Comparison of ENCODE assay signal across 23 cellular contexts in genomic region chr10:103618027-103618385, GRCh38.
A peak's percentile ranks its signal among the peaks of the same experiment; 100 is the strongest.
DNase-seq lines count a peak whose midpoint lies in the region; ATAC-seq, FAIRE-seq and TF ChIP-seq lines count a peak whose summit lies in the region.
"Had no signal": no experiment of that assay in that cellular context is flagged by ENCODE, and none has a peak within 500 bp of the region (broad histone marks: within the 10 kb centered on the region; RNA-seq: fewer than 3 reads in every experiment).

No MANE protein-coding gene starts in this region.

- CTCF ChIA-PET in HepG2 (lab: Yijun Ruan, JAX; ENCODE audit: low intra/inter-chr PET ratio, low total read pairs), result no interaction called here

- intact Hi-C loops in HepG2 (cut with micrococcal nuclease; ENCODE audit: unreplicated experiment), result no loop called here
- intact Hi-C loops in esophagus muscularis mucosa (cut with DNase I), result no loop called here
- intact Hi-C loops in uterus (cut with DNase I; ENCODE audit: low total_unique reads), result no loop called here

- H3K4me1 ChIP-seq in liver (ENCODE audit: control insufficient read depth in 4 of 4, insufficient read depth in 4 of 4, low read length in 3 of 4) (peaks cover 20 to 55% (median 47%) of the 10 kb centered on the region in 4 donors), HepG2 (ENCODE audit: insufficient read depth, low read length) (no peaks in the 10 kb centered on the region), esophagus muscularis mucosa (peaks cover 82 to 89% (median 86%) of the 10 kb centered on the region in 4 donors), skeletal muscle tissue (ENCODE audit: control insufficient read depth in 3 of 3, insufficient read depth in 3 of 3, low read length in 3 of 3) (peaks cover 93 to 99% (median 97%) of the 10 kb centered on the region in 3 donors), uterus (peaks cover 15 to 30% of the 10 kb centered on the region in 2 donors)

- TF ChIP-seq CTCF in liver (IDR thresholded peaks at IDR 0.05; ENCODE audit: low read depth, low read length, missing input control) (no peak), HepG2 (CRISPR knock-in tag; IDR thresholded peaks at IDR 0.05) (no peak), esophagus muscularis mucosa (IDR thresholded peaks at IDR 0.05) (no peak), uterus (IDR thresholded peaks at IDR 0.05) (no peak)

- no peak overlapping the region for H2AFZ ChIP-seq in HepG2 (ENCODE audit: low read length)
- H2AFZ ChIP-seq: GM23338 had no signal

- no peak overlapping the region for H3K4me2 ChIP-seq in HepG2 (ENCODE audit: low read depth, low read length)
- H3K4me2 ChIP-seq: GM23338 had no signal

- TF ChIP-seq EP300 in HepG2 (IDR thresholded peaks at IDR 0.05; ENCODE audit: low read depth in 2 of 2, low read length in 2 of 2), result no peak
- TF ChIP-seq EP300 in HepG2 (CRISPR knock-in tag; IDR thresholded peaks at IDR 0.05; ENCODE audit: borderline replicate concordance), result no peak
- no peak for TF ChIP-seq EP300 in esophagus muscularis mucosa (IDR thresholded peaks at IDR 0.05)

- in situ Hi-C loops in HepG2 (cut with HindIII; ENCODE audit: extremely low pct_ligation_motif_present, low pct_unique_long_range_greater_than_20kb), result no loop called here

- ATAC-seq in HepG2, result no peak
- ATAC-seq in HG03159 (IDR thresholded peaks at IDR 0.05; ENCODE audit: unreplicated experiment), result no peak
- ATAC-seq: activated CD4-positive, alpha-beta T cell treated with anti-CD3 and anti-CD28 coated beads for 36 hours; activated T-cell treated with anti-CD3 and anti-CD28 coated beads, Interleukin-2, amount 50 U/mL, for 72 hours; gastrocnemius medialis; GM23338 had no signal

- H3K36me3 ChIP-seq in liver (ENCODE audit: control insufficient read depth in 4 of 4, insufficient read depth in 3 of 4, low read depth in 1 of 4, low read length in 3 of 4) (peaks cover 0 to 30% (median 15%) of the 10 kb centered on the region in 4 donors), HepG2 (replicated peaks in 1 of 2; ENCODE audit: control insufficient read depth in 1 of 2, insufficient read depth in 2 of 2, low read length in 2 of 2) (peaks cover 44 to 85% of the 10 kb centered on the region in 2 experiments), esophagus muscularis mucosa (peaks cover 7 to 80% (median 69%) of the 10 kb centered on the region in 4 donors), skeletal muscle tissue (ENCODE audit: control insufficient read depth in 3 of 3, insufficient read depth in 3 of 3, low read length in 3 of 3) (peaks cover 18 to 24% (median 22%) of the 10 kb centered on the region in 3 donors), uterus (no peaks in the 10 kb centered on the region)
- H3K36me3 ChIP-seq: gastrocnemius medialis had no signal

- no peak for FAIRE-seq in HepG2 (lab: Jason Lieb, UNC)

- H3K27ac ChIP-seq in liver (ENCODE audit: low read depth in 1 of 2, low read length in 2 of 2) (peak overlapping the region; percentile 5 to 46), HepG2 (ENCODE audit: extremely low read length, insufficient read depth, low read length) (no peak overlapping the region), esophagus muscularis mucosa (replicated peaks in 1 of 4) (peak overlapping the region; percentile 56 to 76 (median 66)), skeletal muscle tissue (ENCODE audit: low read depth, low read length) (peak overlapping the region; percentile 8), uterus (peak overlapping the region; percentile 69 to 73)
- H3K27ac ChIP-seq: HL-60 had no signal

- TF ChIP-seq POLR2A in HepG2 (IDR thresholded peaks at IDR 0.05; ENCODE audit: insufficient read depth in 1 of 2, low read depth in 2 of 2, low read length in 2 of 2) (no peak; a peak in 1 of 4 replicates), esophagus muscularis mucosa (IDR thresholded peaks at IDR 0.05; ENCODE audit: low read depth) (no peak), uterus (IDR thresholded peaks at IDR 0.05) (no peak)

- TF ChIP-seq RAD21 in liver (IDR thresholded peaks at IDR 0.05) (no peak), HepG2 (CRISPR knock-in tag; IDR thresholded peaks at IDR 0.05) (no peak)

- 98% methylated on average over 4 of the region's 4 CpGs for WGBS in liver
- WGBS in HepG2 (ENCODE audit: low lambda C conversion rate), result 93% methylated on average over 2 of the region's 4 CpGs
- 79% methylated on average over 4 of the region's 4 CpGs for WGBS in esophagus muscularis mucosa

- H3K79me2 ChIP-seq in HepG2 (ENCODE audit: insufficient read depth, low read length), result no peaks in the 10 kb centered on the region

- H3K27me3 ChIP-seq in liver (ENCODE audit: control insufficient read depth in 4 of 4, insufficient read depth in 4 of 4, low read length in 3 of 4) (no peaks in the 10 kb centered on the region), HepG2 (ENCODE audit: control insufficient read depth in 1 of 2, insufficient read depth in 2 of 2, low read length in 2 of 2) (no peaks in the 10 kb centered on the region), esophagus muscularis mucosa (no peaks in the 10 kb centered on the region), skeletal muscle tissue (ENCODE audit: control insufficient read depth in 3 of 3, insufficient read depth in 3 of 3, low read length in 3 of 3) (no peaks in the 10 kb centered on the region), uterus (no peaks in the 10 kb centered on the region)
- H3K27me3 ChIP-seq: gastrocnemius medialis, upper lobe of left lung had no signal

- no peak overlapping the region for H3K4me3 ChIP-seq in liver (ENCODE audit: low read depth in 1 of 3, low read length in 3 of 3)
- no peak overlapping the region for H3K4me3 ChIP-seq in HepG2 (replicated peaks in 1 of 3; ENCODE audit: insufficient read depth in 1 of 3, low read depth in 2 of 3, low read length in 3 of 3)
- no peak overlapping the region for H3K4me3 ChIP-seq in esophagus muscularis mucosa
- no peak overlapping the region for H3K4me3 ChIP-seq in skeletal muscle tissue (ENCODE audit: low read length in 3 of 3)
- H3K4me3 ChIP-seq in uterus, result no peak overlapping the region
- H3K4me3 ChIP-seq: gastrocnemius medialis, GM23338, upper lobe of left lung had no signal

- H3K9me3 ChIP-seq in liver (ENCODE audit: control insufficient read depth in 4 of 4, low read length in 3 of 4) (no peaks in the 10 kb centered on the region), HepG2 (ENCODE audit: low read length) (no peaks in the 10 kb centered on the region), esophagus muscularis mucosa (no peaks in the 10 kb centered on the region), skeletal muscle tissue (ENCODE audit: control insufficient read depth in 3 of 3, low read length in 3 of 3) (no peaks in the 10 kb centered on the region), uterus (no peaks in the 10 kb centered on the region)
- H3K9me3 ChIP-seq: gastrocnemius medialis, upper lobe of left lung had no signal

- no peak overlapping the region for H3K9ac ChIP-seq in liver (ENCODE audit: low read depth in 1 of 2, low read length in 2 of 2)
- no peak overlapping the region for H3K9ac ChIP-seq in HepG2 (ENCODE audit: insufficient read depth, low read depth, low read length)
- peak overlapping the region in 2 of 3 donors; percentile 51 to 68 for H3K9ac ChIP-seq in skeletal muscle tissue (ENCODE audit: low read depth in 1 of 3, low read length in 3 of 3)

- H4K20me1 ChIP-seq in HepG2 (ENCODE audit: insufficient read depth, low read length), result peaks cover 2% of the 10 kb centered on the region; the same call in 1 of the 2 replicates

- BruUV-seq in HepG2 (replicated peaks; lab: Mats Ljungman, UMichigan), result no TSS peak

- DNase-seq in HepG2 (ENCODE audit: low spot score), result no peak
- no peak for DNase-seq in esophagus muscularis mucosa (ENCODE audit: extremely low spot score)
- no peak for DNase-seq in uterus
- no peak for DNase-seq in medulla oblongata (ENCODE audit: extremely low spot score)
- DNase-seq in stimulated activated naive CD4-positive, alpha-beta T cell treated with Interleukin-2 at 50 U/mL for 16 hours (lab: John Stamatoyannopoulos, UW), result no peak
- DNase-seq: activated CD4-positive, alpha-beta T cell treated with anti-CD3 and anti-CD28 coated beads for 36 hours; activated naive CD4-positive, alpha-beta T cell treated with anti-CD3 and anti-CD28 coated beads, Interleukin-2, amount 10 ng/mL, durations not matched to agents 7 days and 5 days; activated T-cell treated with anti-CD3 and anti-CD28 coated beads, Interleukin-2, amount 50 U/mL, for 72 hours; aorta; Calu3; gastrocnemius medialis; midbrain; NCI-H2081; nephron progenitor cell; SHP77; stimulated activated CD4-positive, alpha-beta T cell treated with anti-CD3 and anti-CD28 coated beads, Interleukin-1b, Interleukin-23, amount 100 ng/mL, for 48 hours; T-helper 1 cell had no signal

- POLR2A ChIA-PET in HepG2 (lab: Yijun Ruan, JAX), result no interaction called here

TF ChIP-seq in HepG2, 621 proteins besides CTCF, POLR2A, EP300 and RAD21:
- TF ChIP-seq KLF11 (CRISPR knock-in tag; IDR thresholded peaks at IDR 0.05) (no peak), POGK (CRISPR knock-in tag; conservative IDR thresholded peaks at IDR 0.05) (no peak), SRSF4 (IDR thresholded peaks at IDR 0.05; ENCODE audit: low read depth, low read length, poor library complexity, severe bottlenecking) (no peak), ONECUT2 (CRISPR knock-in tag; IDR thresholded peaks at IDR 0.05) (no peak), AGO2 (optimal IDR thresholded peaks at IDR 0.05; ENCODE audit: low read depth, low read length) (no peak)

Comparison
In these comparisons a context has a peak if more than half of its experiments do, and no peak if none do; other contexts are left out.
1. H3K9ac ChIP-seq: peak in skeletal muscle tissue (2 of 3); none in liver (0 of 2) and HepG2 (single experiment).